Comparison of ENCODE assay signal across 13 cellular contexts in the genomic region with DNA sequence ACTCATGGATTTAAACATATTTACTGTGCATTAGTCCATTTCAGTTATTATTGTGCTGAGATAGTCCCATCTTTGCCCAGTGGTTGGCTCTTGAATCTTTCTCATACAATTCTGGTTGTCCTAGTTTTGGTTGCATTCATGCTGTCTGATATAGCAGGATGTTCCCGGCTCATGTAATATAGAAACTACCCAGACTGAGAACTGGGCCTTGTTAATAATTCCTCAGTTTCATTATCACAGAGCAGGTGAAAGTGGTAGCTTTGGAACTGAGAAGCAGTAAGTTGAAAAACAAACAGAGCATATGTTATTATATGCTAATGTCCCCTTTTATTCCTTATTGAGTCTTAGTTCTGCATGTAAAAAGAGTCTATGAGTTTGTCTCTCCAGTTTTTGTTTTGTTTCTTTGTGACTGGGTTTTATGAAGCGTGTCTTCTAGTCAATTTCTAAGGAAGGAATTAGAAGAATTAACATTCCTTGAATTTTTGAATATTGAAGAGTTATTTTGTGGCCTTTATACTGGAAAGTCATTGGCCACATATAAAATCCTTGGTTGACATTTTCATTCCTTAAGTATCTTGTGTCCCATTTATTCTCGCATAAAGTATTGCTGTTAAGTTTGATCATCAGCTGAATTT. TPM values are rescaled to one million over a fixed set of nuclear protein-coding genes. Genes with fewer than 3 reads are reported as not detected.
A peak's percentile ranks its signal among the peaks of the same experiment; 100 is the strongest.
DNase-seq lines count a peak whose midpoint lies in the region; ATAC-seq, FAIRE-seq and TF ChIP-seq lines count a peak whose summit lies in the region.
"Had no signal": no experiment of that assay in that cellular context is flagged by ENCODE, and none has a peak within 500 bp of the region (broad histone marks: within the 10 kb centered on the region; RNA-seq: fewer than 3 reads in every experiment).

No MANE protein-coding gene starts in this region.

- ATAC-seq in GM19438 (IDR thresholded peaks at IDR 0.05; ENCODE audit: low read depth, unreplicated experiment) (peak; percentile 83), HG03045 (IDR thresholded peaks at IDR 0.05; ENCODE audit: unreplicated experiment) (peak; percentile 50), GM18519 (IDR thresholded peaks at IDR 0.05; ENCODE audit: low FRiP score, unreplicated experiment) (no peak)

- H3K4me1 Mint-ChIP-seq in glutamatergic neuron (ENCODE audit: low read depth, unreplicated experiment): no peaks in the 10 kb centered on the region
- H3K4me1 Mint-ChIP-seq: neural progenitor cell had no signal

- peak overlapping the region in 1 of 2 donors; percentile 20 for H3K9ac ChIP-seq in kidney (ENCODE audit: low read length in 2 of 2)
- H3K9ac ChIP-seq: BLaER1 treated with 17β-estradiol and CSF1 and Interleukin-3, amounts not matched to agents 10 nM and 100 nM; neural progenitor cell had no signal

- peaks cover 10% of the 10 kb centered on the region for H3K36me3 Mint-ChIP-seq in glutamatergic neuron (ENCODE audit: unreplicated experiment)

- peak; percentile 25 for FAIRE-seq in kidney (lab: Jason Lieb, UNC)

- no peak overlapping the region for H3K4me3 ChIP-seq in GM06990 (replicated peaks; ENCODE audit: low read depth, low read length)
- no peak overlapping the region for H3K4me3 ChIP-seq in kidney (ENCODE audit: low read length in 2 of 2)
- H3K4me3 ChIP-seq: BLaER1 treated with 17β-estradiol and CSF1 and Interleukin-3, amounts not matched to agents 10 nM and 100 nM; neural progenitor cell had no signal

- no peaks in the 10 kb centered on the region for H3K27me3 Mint-ChIP-seq in glutamatergic neuron (ENCODE audit: unreplicated experiment)

- H3K27ac Mint-ChIP-seq in glutamatergic neuron (ENCODE audit: unreplicated experiment): no peak overlapping the region
- H3K27ac Mint-ChIP-seq: neural progenitor cell had no signal

- H3K4me3 Mint-ChIP-seq in glutamatergic neuron (ENCODE audit: unreplicated experiment): no peak overlapping the region
- H3K4me3 Mint-ChIP-seq: neural progenitor cell had no signal

- no peaks in the 10 kb centered on the region for H3K9me3 Mint-ChIP-seq in glutamatergic neuron (ENCODE audit: unreplicated experiment)
- H3K9me3 Mint-ChIP-seq: neural progenitor cell had no signal

- intact Hi-C loops in kidney (cut with DNase I): no loop called here

- TF ChIP-seq CTCF in GM06990 (IDR thresholded peaks at IDR 0.05; ENCODE audit: insufficient read depth, low read length, poor library complexity, severe bottlenecking) (no peak), kidney (IDR thresholded peaks at IDR 0.05; ENCODE audit: borderline replicate concordance, extremely low read depth, insufficient read depth) (no peak), glutamatergic neuron (IDR thresholded peaks at IDR 0.05; ENCODE audit: partially characterized antibody, unreplicated experiment) (no peak)

- peaks cover 0 to 4% of the 10 kb centered on the region in 2 donors for H3K4me1 ChIP-seq in kidney (ENCODE audit: control insufficient read depth in 1 of 2, insufficient read depth in 1 of 2, low read depth in 1 of 2, low read length in 2 of 2)
- H3K4me1 ChIP-seq: BLaER1 treated with 17β-estradiol and CSF1 and Interleukin-3, amounts not matched to agents 10 nM and 100 nM; neural progenitor cell had no signal

- H3K9me3 ChIP-seq in kidney (ENCODE audit: control insufficient read depth in 1 of 2, low read length in 2 of 2): no peaks in the 10 kb centered on the region

- H3K27ac ChIP-seq in kidney (ENCODE audit: low read depth in 2 of 2, low read length in 2 of 2): peak overlapping the region; percentile 9 to 40
- H3K27ac ChIP-seq: BLaER1 treated with 17β-estradiol and CSF1 and Interleukin-3, amounts not matched to agents 10 nM and 100 nM; neural progenitor cell had no signal

- DNase-seq in GM06990 (ENCODE audit: extremely low read depth, insufficient read length): peak; percentile 11
- no peak for DNase-seq in kidney
- DNase-seq in NCI-H187 treated with DMSO at 0.1 percent for 48 hours (lab: John Stamatoyannopoulos, UW): no peak
- DNase-seq in cerebellar nuclear complex (lab: John Stamatoyannopoulos, UW): no peak
- DNase-seq in glutamatergic neuron: no peak
- DNase-seq: activated CD4-positive, alpha-beta T cell treated with anti-CD3 and anti-CD28 coated beads, Interleukin-2, amount 50 U/mL, for 1 hour; NCI-H2081 treated with DMSO at 0.1 percent for 48 hours; stimulated activated naive CD4-positive, alpha-beta T cell treated with Interleukin-2 at 50 U/mL for 16 hours had no signal

- no peaks in the 10 kb centered on the region for H3K27me3 ChIP-seq in GM06990 (replicated peaks; ENCODE audit: control insufficient read depth, insufficient read depth, low read length)
- H3K27me3 ChIP-seq: BLaER1 treated with 17β-estradiol and CSF1 and Interleukin-3, amounts not matched to agents 10 nM and 100 nM; neural progenitor cell had no signal

- H3K36me3 ChIP-seq in GM06990 (ENCODE audit: control insufficient read depth, insufficient read depth, low read length) (peaks cover 4% of the 10 kb centered on the region), kidney (ENCODE audit: control insufficient read depth in 1 of 2, insufficient read depth in 2 of 2, low read length in 2 of 2) (peaks cover 4 to 40% of the 10 kb centered on the region in 2 donors)

RNA-seq across cellular contexts. Expression of gene EIF5B, which starts 43.3 kb away (rescaled TPM):
- total RNA-seq in kidney (39.7 TPM), glutamatergic neuron (ENCODE audit: unreplicated experiment) (57.4 TPM)
- polyA plus RNA-seq in kidney (ENCODE audit: insufficient read depth, low read depth, low replicate concordance): 36.9 TPM

RNA-seq across cellular contexts. Expression of gene TXNDC9, which starts 44.4 kb away (rescaled TPM):
- total RNA-seq in kidney (31.7 TPM), glutamatergic neuron (ENCODE audit: unreplicated experiment) (32.6 TPM)
- polyA plus RNA-seq in kidney (ENCODE audit: insufficient read depth, low read depth, low replicate concordance): 38.7 TPM
